8 cellular contexts compared by ENCODE assay signal in genomic region chr1:40383488-40384412, GRCh38. TPM values are rescaled to one million over a fixed set of nuclear protein-coding genes. Genes with fewer than 3 reads are reported as not detected.
DNase-seq lines count a peak whose midpoint lies in the region; ATAC-seq, FAIRE-seq and TF ChIP-seq lines count a peak whose summit lies in the region.

No MANE protein-coding gene starts in this region.

- BruUV-seq in GM12878 (replicated peaks; lab: Mats Ljungman, UMichigan): no TSS peak

- POLR2A ChIA-PET in GM12878 (lab: Charles Lee): interaction anchor here (0.5 to 15.7 kb wide), 8 partner anchors 8 to 235 kb away, joined by 3 to 243 read pairs (median 18); partner anchors contain the start of gene SMAP2

- no peak for DNase-seq in BE2C
- no peak for DNase-seq in Jurkat, Clone E6-1 (ENCODE audit: low read depth, low spot score)
- DNase-seq in GM12878 (ENCODE audit: low read depth, low spot score): no peak
- DNase-seq in NCI-H1694 (lab: John Stamatoyannopoulos, UW): no peak
- DNase-seq in NCI-H1930 (lab: John Stamatoyannopoulos, UW): no peak
- DNase-seq in NOMO-1 (lab: John Stamatoyannopoulos, UW; ENCODE audit: unreplicated experiment in 2 of 2): no peak

- 0 out of 2 replicates have a peak, but pooled peaks cover 6% of the 10 kb centered on the region for H3K4me1 ChIP-seq in BE2C
- H3K4me1 ChIP-seq in GM12878 (ENCODE audit: control insufficient read depth, insufficient read depth, low read length): peaks cover 66% of the 10 kb centered on the region
- peaks cover 11 to 22% of the 10 kb centered on the region in 2 donors for H3K4me1 ChIP-seq in muscle layer of duodenum (ENCODE audit: control insufficient read depth in 1 of 2, insufficient read depth in 2 of 2, low read length in 2 of 2)

- 3% methylated on average over 9 of the region's 9 CpGs for WGBS in GM12878 (ENCODE audit: insufficient coverage, insufficient replicate concordance, low lambda C conversion rate, missing lambda C conversion rate)

- RAD21 ChIA-PET in GM12878 (lab: Charles Lee; ENCODE audit: unreplicated experiment): interaction anchor here (0.9 to 12.1 kb wide), 13 partner anchors 7 to 308 kb away, joined by 3 to 189 read pairs (median 6); partner anchors contain the start of genes COL9A2, NFYC, SMAP2 and ZFP69B

- H2AFZ ChIP-seq in GM12878 (ENCODE audit: control insufficient read depth, low read depth, low read length): no peak overlapping the region

- peak overlapping the region; percentile 88 for H3K9ac ChIP-seq in GM12878 (ENCODE audit: control insufficient read depth, insufficient read depth, low read length)

- TF ChIP-seq CTCF in BE2C (IDR thresholded peaks at IDR 0.05; ENCODE audit: low read depth, low read length) (no peak), GM12878 (IDR thresholded peaks at IDR 0.05 in 2 of 3, conservative IDR thresholded peaks at IDR 0.05 in 1 of 3; ENCODE audit: control insufficient read depth in 2 of 3, extremely low read depth in 1 of 3, insufficient read depth in 1 of 3, low read depth in 3 of 3, low read length in 3 of 3) (no peak)

- intact Hi-C loops in GM12878 (cut with micrococcal nuclease; ENCODE audit: unreplicated experiment): no loop called here

- H3K27ac ChIP-seq in GM12878 (ENCODE audit: control insufficient read depth, insufficient read depth) (peak overlapping the region; percentile 97), muscle layer of duodenum (ENCODE audit: low read length) (peak overlapping the region; percentile 95)

- H3K36me3 ChIP-seq in BE2C (no peaks in the 10 kb centered on the region), GM12878 (ENCODE audit: control insufficient read depth in 2 of 2, insufficient read depth in 2 of 2, low read length in 1 of 2) (peaks cover 0 to 11% of the 10 kb centered on the region in 2 experiments), muscle layer of duodenum (ENCODE audit: control insufficient read depth in 1 of 2, insufficient read depth in 2 of 2, low read length in 2 of 2) (no peaks in the 10 kb centered on the region)

- H3K27me3 ChIP-seq in BE2C: no peaks in the 10 kb centered on the region
- H3K27me3 ChIP-seq in GM12878 (replicated peaks in 1 of 2; ENCODE audit: control insufficient read depth in 2 of 2, insufficient read depth in 2 of 2, low read length in 1 of 2): no peaks in the 10 kb centered on the region
- no peaks in the 10 kb centered on the region for H3K27me3 ChIP-seq in muscle layer of duodenum (ENCODE audit: low read depth, low read length)

- SMC1A ChIA-PET in GM12878 (lab: Charles Lee; ENCODE audit: uncharacterized antibody, unreplicated experiment): interaction anchor here (1.0 to 18.1 kb wide), 12 partner anchors 10 to 240 kb away, joined by 3 to 426 read pairs (median 18); partner anchors contain the start of genes SMAP2 and ZFP69B

- H3K4me2 ChIP-seq in GM12878 (ENCODE audit: control insufficient read depth, insufficient read depth): peak overlapping the region; percentile 93

- peak overlapping the region; percentile 19; the same call in 1 of the 2 replicates for H3K4me3 ChIP-seq in BE2C (ENCODE audit: low read depth, low read length)
- peak overlapping the region; percentile 16; the same call in 1 of the 2 replicates for H3K4me3 ChIP-seq in Jurkat, Clone E6-1 (ENCODE audit: low read length)
- H3K4me3 ChIP-seq in GM12878: peak overlapping the region; percentile 46
- H3K4me3 ChIP-seq in muscle layer of duodenum (ENCODE audit: low read depth in 1 of 2, low read length in 2 of 2): no peak overlapping the region

- TF ChIP-seq POLR2A in GM12878 (IDR thresholded peaks at IDR 0.05; ENCODE audit: low read depth, low read length): no peak; the same call in 1 of the 2 replicates

- H3K79me2 ChIP-seq in GM12878 (ENCODE audit: control insufficient read depth, insufficient read depth, low read length): peaks cover 94% of the 10 kb centered on the region

- H4K20me1 ChIP-seq in GM12878 (ENCODE audit: control insufficient read depth, insufficient read depth): no peaks in the 10 kb centered on the region

- no peaks in the 10 kb centered on the region for H3K9me3 ChIP-seq in BE2C
- no peaks in the 10 kb centered on the region for H3K9me3 ChIP-seq in GM12878 (replicated peaks; ENCODE audit: control insufficient read depth, insufficient read depth, low read length)
- no peaks in the 10 kb centered on the region for H3K9me3 ChIP-seq in muscle layer of duodenum (ENCODE audit: control insufficient read depth in 1 of 2, low read length in 2 of 2)

- CTCF ChIA-PET in GM12878 (lab: Yijun Ruan, JAX): interaction anchor here (0.7 to 18.7 kb wide), 9 partner anchors 9 to 231 kb away, joined by 3 to 271 read pairs (median 9); partner anchors contain the start of gene SMAP2

- ATAC-seq in GM12878: no peak
- no peak for ATAC-seq in HG02870 (IDR thresholded peaks at IDR 0.05; ENCODE audit: unreplicated experiment)

- no peak for FAIRE-seq in GM12878 (lab: Jason Lieb, UNC)

- TF ChIP-seq EP300 in GM12878 (IDR thresholded peaks at IDR 0.05; ENCODE audit: borderline replicate concordance in 1 of 2, control insufficient read depth in 1 of 2, low read depth in 2 of 2, low read length in 2 of 2): no peak

- in situ Hi-C loops in GM12878 (cut with MboI): no loop called here

- no peak for TF ChIP-seq RAD21 in GM12878 (IDR thresholded peaks at IDR 0.05; ENCODE audit: insufficient read depth, low read depth, low read length)

TF ChIP-seq in GM12878, 131 proteins besides CTCF, POLR2A, EP300 and RAD21:
- TF ChIP-seq NBN (IDR thresholded peaks at IDR 0.05) (no peak), BCL11A (IDR thresholded peaks at IDR 0.05; ENCODE audit: low read depth, low read length) (0 out of 2 replicates have a peak, but pooled peaks have one; percentile 16), HDGF (IDR thresholded peaks at IDR 0.05) (peak; percentile 54; the same call in 1 of the 2 replicates), JUNB (IDR thresholded peaks at IDR 0.05) (0 out of 2 replicates have a peak, but pooled peaks have one; percentile 8), PAX8 (IDR thresholded peaks at IDR 0.05) (no peak), BACH1 (IDR thresholded peaks at IDR 0.05; ENCODE audit: borderline replicate concordance) (0 out of 2 replicates have a peak, but pooled peaks have one; percentile 25), NFIC (IDR thresholded peaks at IDR 0.05; ENCODE audit: low read depth, low read length) (peak; percentile 24; the same call in 1 of the 2 replicates), POLR2AphosphoS5 (IDR thresholded peaks at IDR 0.05; ENCODE audit: low read length) (peak; percentile 77), KDM1A (IDR thresholded peaks at IDR 0.05; ENCODE audit: borderline replicate concordance) (no peak)

RNA-seq across cellular contexts. Expression of gene SMAP2, which starts 10.2 kb away (rescaled TPM):
- polyA plus RNA-seq in BE2C (2012; ENCODE audit: insufficient read depth, insufficient read length, low read depth): 14.0 TPM
- 33.8 TPM for polyA plus RNA-seq in Jurkat, Clone E6-1 (2012; ENCODE audit: insufficient read depth, insufficient read length)
- total RNA-seq in GM12878 (2013; cell fraction: nucleolus; rRNA removed): 113 and 116 TPM in 2 replicates
- total RNA-seq in GM12878 (2014; rRNA removed): 103 and 107 TPM in 2 replicates
- 92.9 and 97.1 TPM in 2 replicates for total RNA-seq in GM12878 (2014; rRNA removed; fragmentation: Illumina TruSeq; extraction: Trizol)
- 115 and 121 TPM in 2 replicates for total RNA-seq in GM12878 (2021)
- 97.2 TPM for polyA plus RNA-seq in GM12878 (2011; ENCODE audit: low read depth)
- 103 and 120 TPM in 2 replicates for polyA plus RNA-seq in GM12878 (2011; rRNA removed)
- 116 and 137 TPM in 2 replicates for polyA plus RNA-seq in GM12878 (2011; cell fraction: cytosol; rRNA removed)
- 79.9 and 86.8 TPM in 2 replicates for polyA plus RNA-seq in GM12878 (2011; cell fraction: nucleus; rRNA removed)
- 109 and 156 TPM in 2 replicates for polyA plus RNA-seq in GM12878 (2012)
- polyA plus RNA-seq in GM12878 (2014; fragmentation: Illumina TruSeq; extraction: Trizol): 177 and 223 TPM in 2 replicates
- 10 to 100 TPM; 33.4 to 42.4 TPM for polyA plus RNA-seq in GM12878 (2014; fragmentation: Nextera tagmentation; extraction: Ambion mirVana)
- 98.3 and 107 TPM in 2 replicates for polyA plus RNA-seq in GM12878 (2014; rRNA removed)
- polyA plus RNA-seq in GM12878 (2016; fragmentation: Nextera tagmentation; extraction: Ambion mirVana): 100 to 1,000 TPM in 1 of 2 experiments, 10 to 100 TPM in 1; 92.1 to 108 TPM
- 136 and 166 TPM in 2 replicates for polyA minus RNA-seq in GM12878 (2011; rRNA and poly(A)+ RNA removed)
- 42.6 and 47.7 TPM in 2 replicates for polyA minus RNA-seq in GM12878 (2011; cell fraction: cytosol; rRNA and poly(A)+ RNA removed)
- 26.1 and 37.2 TPM in 2 replicates for polyA minus RNA-seq in GM12878 (2011; cell fraction: nucleus; rRNA and poly(A)+ RNA removed)

Comparison
In these comparisons a context has a peak if more than half of its experiments do, and no peak if none do; other contexts are left out.
1. H3K4me3 ChIP-seq: peak in BE2C (single experiment), Jurkat, Clone E6-1 (single experiment) and GM12878 (single experiment); none in muscle layer of duodenum (0 of 2).